1 cellular context compared by ENCODE assay signal in the genomic region with DNA sequence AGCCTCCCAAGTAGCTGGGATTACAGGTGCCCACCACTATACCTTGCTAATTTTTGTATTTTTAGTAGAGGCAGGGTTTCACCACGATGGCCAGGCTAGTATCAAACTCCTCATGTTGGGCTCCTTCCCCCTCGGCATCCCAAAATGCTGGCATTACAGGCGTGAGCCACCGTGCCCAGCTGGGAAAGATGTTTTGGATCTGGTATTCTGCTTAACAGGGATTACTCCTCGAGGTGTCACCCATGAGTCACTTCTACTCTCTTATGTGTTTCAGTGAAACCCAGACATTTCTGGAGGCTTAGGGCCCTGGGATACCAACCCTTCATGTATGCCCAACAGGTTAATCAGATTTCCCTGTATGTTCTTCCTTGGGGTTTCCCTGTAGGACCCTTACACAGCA.
TF ChIP-seq lines count a peak whose summit lies in the region.

No MANE protein-coding gene starts in this region.

TF ChIP-seq in HCT116, 20 proteins besides CTCF, POLR2A, EP300 and RAD21 (continued from another document):
- no peak for TF ChIP-seq EGR1 (IDR thresholded peaks at IDR 0.05; ENCODE audit: low read depth)
- no peak for TF ChIP-seq TCF7L2 (IDR thresholded peaks at IDR 0.05; ENCODE audit: borderline replicate concordance, extremely low read depth, insufficient read depth, insufficient read length)
- TF ChIP-seq POLR2AphosphoS5 (IDR thresholded peaks at IDR 0.05; ENCODE audit: low read depth, low read length) = no peak
